ENCODE assay signal across 8 cellular contexts in genomic region chr19:13880059-13880672, GRCh38. TPM values are rescaled to one million over a fixed set of nuclear protein-coding genes. Genes with fewer than 3 reads are reported as not detected.
DNase-seq lines count a peak whose midpoint lies in the region; ATAC-seq and TF ChIP-seq lines count a peak whose summit lies in the region.

No MANE protein-coding gene starts in this region.

- H3K36me3 Mint-ChIP-seq in activated T-helper 2 cell treated with anti-CD3 and anti-CD28 coated beads, Interferon-gamma antibody, Interleukin-2, Interleukin-4, amounts not matched to agents 10 μg/mL and 5 μg/mL and 100 μg/mL, durations not matched to agents 14 hours and 24 hours and 36 hours (ENCODE audit: low read depth) = no peaks in the 10 kb centered on the region
- H3K36me3 Mint-ChIP-seq in nephron (ENCODE audit: low read depth) = no peaks in the 10 kb centered on the region

- intact Hi-C loops in activated T-helper 2 cell treated with anti-CD3 and anti-CD28 coated beads, Interferon-gamma antibody, Interleukin-2, Interleukin-4, amounts not matched to agents 10 μg/mL and 5 μg/mL and 100 μg/mL, durations not matched to agents 14 hours and 24 hours and 36 hours (cut with micrococcal nuclease) = loop anchor here (1.0 to 2.0 kb wide), 6 partner anchors 73 to 257 kb away; partner anchors contain the start of genes DCAF15 and RFX1

- H3K4me3 Mint-ChIP-seq in activated T-helper 2 cell treated with anti-CD3 and anti-CD28 coated beads, Interferon-gamma antibody, Interleukin-2, Interleukin-4, amounts not matched to agents 10 μg/mL and 5 μg/mL and 100 μg/mL, durations not matched to agents 14 hours and 24 hours and 36 hours (ENCODE audit: low read depth) = peak overlapping the region; percentile 51
- H3K4me3 Mint-ChIP-seq in nephron = peak overlapping the region; percentile 32 to 56 (median 37)

- H3K27me3 Mint-ChIP-seq in activated T-helper 2 cell treated with anti-CD3 and anti-CD28 coated beads, Interferon-gamma antibody, Interleukin-2, Interleukin-4, amounts not matched to agents 10 μg/mL and 5 μg/mL and 100 μg/mL, durations not matched to agents 14 hours and 24 hours and 36 hours (ENCODE audit: low read depth) = peaks cover 5% of the 10 kb centered on the region
- H3K27me3 Mint-ChIP-seq in nephron (ENCODE audit: low read depth) = no peaks in the 10 kb centered on the region

- peaks cover 24% of the 10 kb centered on the region for H3K4me1 Mint-ChIP-seq in activated T-helper 2 cell treated with anti-CD3 and anti-CD28 coated beads, Interferon-gamma antibody, Interleukin-2, Interleukin-4, amounts not matched to agents 10 μg/mL and 5 μg/mL and 100 μg/mL, durations not matched to agents 14 hours and 24 hours and 36 hours (ENCODE audit: low read depth)
- peaks cover 34% of the 10 kb centered on the region for H3K4me1 Mint-ChIP-seq in nephron

- TF ChIP-seq CTCF in LNCaP clone FGC (IDR thresholded peaks at IDR 0.05; ENCODE audit: control insufficient read depth, extremely low read depth, insufficient read depth) (peak; percentile 84), nephron (IDR thresholded peaks at IDR 0.05; ENCODE audit: unreplicated experiment in 3 of 3) (peak; percentile 97 to 99 (median 98))

- DNase-seq in EH (ENCODE audit: low read depth) (peak; percentile 96), GOT3 (lab: John Stamatoyannopoulos, UW) (peak; percentile 96), LNCaP clone FGC (ENCODE audit: low read depth) (peak; percentile 63), RPMI8226 (peak; percentile 96), fibroblast of peridontal ligament (ENCODE audit: extremely low read depth) (peak; percentile 95)
- peak; percentile 96 for DNase-seq in activated T-helper 2 cell treated with anti-CD3 and anti-CD28 coated beads, Interferon-gamma antibody, Interleukin-2, Interleukin-4, amounts not matched to agents 10 μg/mL and 5 μg/mL and 100 μg/mL, durations not matched to agents 14 hours and 24 hours and 36 hours (ENCODE audit: low spot score)
- peak; percentile 99 for DNase-seq in stimulated activated naive CD8-positive, alpha-beta T cell treated with anti-CD3 and anti-CD28 coated beads, Interleukin-15, Interleukin-2, amounts not matched to agents 100 U/mL and 50 U/mL, for 24 hours

- peak; percentile 96 for ATAC-seq in stimulated activated naive CD8-positive, alpha-beta T cell treated with anti-CD3 and anti-CD28 coated beads, Interleukin-15, Interleukin-2, amounts not matched to agents 100 U/mL and 50 U/mL, for 24 hours

- no peaks in the 10 kb centered on the region for H3K9me3 Mint-ChIP-seq in activated T-helper 2 cell treated with anti-CD3 and anti-CD28 coated beads, Interferon-gamma antibody, Interleukin-2, Interleukin-4, amounts not matched to agents 10 μg/mL and 5 μg/mL and 100 μg/mL, durations not matched to agents 14 hours and 24 hours and 36 hours
- H3K9me3 Mint-ChIP-seq in nephron = no peaks in the 10 kb centered on the region

- peak overlapping the region; percentile 87 for H3K27ac Mint-ChIP-seq in activated T-helper 2 cell treated with anti-CD3 and anti-CD28 coated beads, Interferon-gamma antibody, Interleukin-2, Interleukin-4, amounts not matched to agents 10 μg/mL and 5 μg/mL and 100 μg/mL, durations not matched to agents 14 hours and 24 hours and 36 hours
- H3K27ac Mint-ChIP-seq in nephron = peak overlapping the region; percentile 95 to 98 (median 95)

- H3K4me3 ChIP-seq in LNCaP clone FGC (ENCODE audit: low read depth, low read length) = no peak overlapping the region

RNA-seq across cellular contexts. Expression of gene NANOS3, which starts 3.2 kb away (rescaled TPM):
- 1.6 and 1.8 TPM in 2 replicates for total RNA-seq in activated T-helper 2 cell treated with anti-CD3 and anti-CD28 coated beads, Interferon-gamma antibody, Interleukin-2, Interleukin-4, amounts not matched to agents 10 μg/mL and 5 μg/mL and 100 μg/mL, durations not matched to agents 14 hours and 24 hours and 36 hours

RNA-seq across cellular contexts. Expression of gene BRME1, which starts 25.8 kb away (rescaled TPM):
- 14.9 and 15.3 TPM in 2 replicates for total RNA-seq in activated T-helper 2 cell treated with anti-CD3 and anti-CD28 coated beads, Interferon-gamma antibody, Interleukin-2, Interleukin-4, amounts not matched to agents 10 μg/mL and 5 μg/mL and 100 μg/mL, durations not matched to agents 14 hours and 24 hours and 36 hours

RNA-seq across cellular contexts. Expression of gene CC2D1A, which starts 25.8 kb away (rescaled TPM):
- 36.9 and 41.5 TPM in 2 replicates for total RNA-seq in activated T-helper 2 cell treated with anti-CD3 and anti-CD28 coated beads, Interferon-gamma antibody, Interleukin-2, Interleukin-4, amounts not matched to agents 10 μg/mL and 5 μg/mL and 100 μg/mL, durations not matched to agents 14 hours and 24 hours and 36 hours

RNA-seq across cellular contexts. Expression of gene PODNL1, which starts 58.1 kb away (rescaled TPM):
- 0.41 TPM in 1 of 2 replicates, not detected in the other for total RNA-seq in activated T-helper 2 cell treated with anti-CD3 and anti-CD28 coated beads, Interferon-gamma antibody, Interleukin-2, Interleukin-4, amounts not matched to agents 10 μg/mL and 5 μg/mL and 100 μg/mL, durations not matched to agents 14 hours and 24 hours and 36 hours
